Comparison of ENCODE assay signal across 1 cellular context in the genomic region with DNA sequence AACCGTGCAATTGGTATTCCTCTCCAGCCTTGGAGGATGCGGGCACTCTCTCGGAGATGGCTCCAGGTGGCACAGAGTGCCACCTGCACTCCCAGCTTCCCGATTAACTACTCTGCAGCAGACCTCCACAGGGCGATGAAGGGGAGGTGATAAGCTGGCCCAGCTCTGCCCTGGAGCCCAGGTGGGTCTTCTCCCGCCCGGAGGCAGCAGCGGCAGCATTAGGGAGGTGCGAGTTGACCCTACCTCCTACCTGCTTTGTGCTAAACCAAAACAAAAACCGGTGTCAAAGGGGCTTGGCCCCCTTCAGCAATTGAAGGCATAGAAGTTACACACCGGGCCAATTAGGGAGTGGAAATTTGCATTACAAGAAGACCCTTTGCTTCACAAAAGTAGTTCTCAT.
TF ChIP-seq lines count a peak whose summit lies in the region.

No MANE protein-coding gene starts in this region.

TF ChIP-seq in WTC11, 78 proteins besides CTCF, POLR2A, EP300 and RAD21 (continued from another document):
- TF ChIP-seq, protein P1, sequence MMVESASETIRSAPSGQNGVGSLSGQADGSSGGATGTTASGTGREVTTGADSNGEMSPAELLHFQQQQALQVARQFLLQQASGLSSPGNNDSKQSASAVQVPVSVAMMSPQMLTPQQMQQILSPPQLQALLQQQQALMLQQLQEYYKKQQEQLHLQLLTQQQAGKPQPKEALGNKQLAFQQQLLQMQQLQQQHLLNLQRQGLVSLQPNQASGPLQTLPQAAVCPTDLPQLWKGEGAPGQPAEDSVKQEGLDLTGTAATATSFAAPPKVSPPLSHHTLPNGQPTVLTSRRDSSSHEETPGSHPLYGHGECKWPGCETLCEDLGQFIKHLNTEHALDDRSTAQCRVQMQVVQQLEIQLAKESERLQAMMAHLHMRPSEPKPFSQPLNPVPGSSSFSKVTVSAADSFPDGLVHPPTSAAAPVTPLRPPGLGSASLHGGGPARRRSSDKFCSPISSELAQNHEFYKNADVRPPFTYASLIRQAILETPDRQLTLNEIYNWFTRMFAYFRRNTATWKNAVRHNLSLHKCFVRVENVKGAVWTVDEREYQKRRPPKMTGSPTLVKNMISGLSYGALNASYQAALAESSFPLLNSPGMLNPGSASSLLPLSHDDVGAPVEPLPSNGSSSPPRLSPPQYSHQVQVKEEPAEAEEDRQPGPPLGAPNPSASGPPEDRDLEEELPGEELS (CRISPR knock-in tag; IDR thresholded peaks at IDR 0.05) = no peak
- TF ChIP-seq ZNF423 (CRISPR knock-in tag; IDR thresholded peaks at IDR 0.05) (no peak), FOXP1 (CRISPR knock-in tag; IDR thresholded peaks at IDR 0.05; ENCODE audit: borderline replicate concordance) (no peak)
- TF ChIP-seq, protein P2, sequence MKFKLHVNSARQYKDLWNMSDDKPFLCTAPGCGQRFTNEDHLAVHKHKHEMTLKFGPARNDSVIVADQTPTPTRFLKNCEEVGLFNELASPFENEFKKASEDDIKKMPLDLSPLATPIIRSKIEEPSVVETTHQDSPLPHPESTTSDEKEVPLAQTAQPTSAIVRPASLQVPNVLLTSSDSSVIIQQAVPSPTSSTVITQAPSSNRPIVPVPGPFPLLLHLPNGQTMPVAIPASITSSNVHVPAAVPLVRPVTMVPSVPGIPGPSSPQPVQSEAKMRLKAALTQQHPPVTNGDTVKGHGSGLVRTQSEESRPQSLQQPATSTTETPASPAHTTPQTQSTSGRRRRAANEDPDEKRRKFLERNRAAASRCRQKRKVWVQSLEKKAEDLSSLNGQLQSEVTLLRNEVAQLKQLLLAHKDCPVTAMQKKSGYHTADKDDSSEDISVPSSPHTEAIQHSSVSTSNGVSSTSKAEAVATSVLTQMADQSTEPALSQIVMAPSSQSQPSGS (CRISPR knock-in tag; IDR thresholded peaks at IDR 0.05; ENCODE audit: borderline replicate concordance, low read depth) = no peak
- TF ChIP-seq, protein P3, sequence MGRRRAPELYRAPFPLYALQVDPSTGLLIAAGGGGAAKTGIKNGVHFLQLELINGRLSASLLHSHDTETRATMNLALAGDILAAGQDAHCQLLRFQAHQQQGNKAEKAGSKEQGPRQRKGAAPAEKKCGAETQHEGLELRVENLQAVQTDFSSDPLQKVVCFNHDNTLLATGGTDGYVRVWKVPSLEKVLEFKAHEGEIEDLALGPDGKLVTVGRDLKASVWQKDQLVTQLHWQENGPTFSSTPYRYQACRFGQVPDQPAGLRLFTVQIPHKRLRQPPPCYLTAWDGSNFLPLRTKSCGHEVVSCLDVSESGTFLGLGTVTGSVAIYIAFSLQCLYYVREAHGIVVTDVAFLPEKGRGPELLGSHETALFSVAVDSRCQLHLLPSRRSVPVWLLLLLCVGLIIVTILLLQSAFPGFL (CRISPR knock-in tag; IDR thresholded peaks at IDR 0.05; ENCODE audit: borderline replicate concordance) = no peak
